In the genomic region with DNA sequence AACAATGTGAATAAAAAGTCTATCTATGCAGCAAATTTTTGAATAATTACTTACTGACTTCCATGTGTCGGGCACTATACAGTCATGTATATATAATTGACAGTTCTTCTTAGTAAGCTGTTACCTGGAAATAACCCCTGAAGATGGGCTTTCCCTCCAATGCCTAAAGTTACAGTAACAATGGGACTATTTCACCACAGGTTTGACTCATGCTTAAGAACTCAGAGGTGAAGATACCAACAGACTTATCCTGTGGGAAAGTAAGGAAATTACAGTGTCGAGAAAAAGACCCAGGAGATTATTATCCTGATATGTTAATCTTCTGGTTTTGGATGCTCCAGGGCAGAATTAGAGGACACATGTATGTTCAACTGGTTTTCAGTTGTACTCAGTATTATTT, we compare ENCODE assay signal across 21 cellular contexts.
A peak's percentile ranks its signal among the peaks of the same experiment; 100 is the strongest.
DNase-seq lines count a peak whose midpoint lies in the region; ATAC-seq, FAIRE-seq and TF ChIP-seq lines count a peak whose summit lies in the region.
"Had no signal": no experiment of that assay in that cellular context is flagged by ENCODE, and none has a peak within 500 bp of the region (broad histone marks: within the 10 kb centered on the region; RNA-seq: fewer than 3 reads in every experiment).

No MANE protein-coding gene starts in this region.

- H3K9ac ChIP-seq in astrocyte (ENCODE audit: low read length) = no peak overlapping the region
- H3K9ac ChIP-seq in keratinocyte (ENCODE audit: control insufficient read depth, extremely low read depth, insufficient read depth, low read length) = no peak overlapping the region
- H3K9ac ChIP-seq: BLaER1 treated with 17β-estradiol and CSF1 and Interleukin-3, amounts not matched to agents 10 nM and 100 nM had no signal

- H3K9me3 ChIP-seq in astrocyte (ENCODE audit: insufficient read depth, low read depth, low read length) (no peaks in the 10 kb centered on the region), keratinocyte (ENCODE audit: control insufficient read depth, low read depth, low read length) (no peaks in the 10 kb centered on the region), stomach (no peaks in the 10 kb centered on the region)
- H3K9me3 ChIP-seq: A549; BLaER1 treated with 17β-estradiol and CSF1 and Interleukin-3, amounts not matched to agents 10 nM and 100 nM had no signal

- FAIRE-seq in astrocyte (lab: Jason Lieb, UNC) (no peak), keratinocyte (lab: Jason Lieb, UNC) (peak; percentile 81)
- FAIRE-seq: A549, GM12891 had no signal

- H3K27ac Mint-ChIP-seq in astrocyte (ENCODE audit: unreplicated experiment) (no peak overlapping the region), HFFc6 (no peak overlapping the region)
- H3K27ac Mint-ChIP-seq: CD8-positive, alpha-beta T cell had no signal

- TF ChIP-seq CTCF in astrocyte (IDR thresholded peaks at IDR 0.05; ENCODE audit: insufficient read depth, low read depth, low read length) = no peak
- no peak for TF ChIP-seq CTCF in keratinocyte (optimal IDR thresholded peaks at IDR 0.05 in 1 of 3, IDR thresholded peaks at IDR 0.05 in 1 of 3, conservative IDR thresholded peaks at IDR 0.05 in 1 of 3; ENCODE audit: extremely low read depth in 1 of 3, insufficient read depth in 2 of 3, low read length in 3 of 3)
- no peak for TF ChIP-seq CTCF in stomach (IDR thresholded peaks at IDR 0.05)
- no peak for TF ChIP-seq CTCF in HFFc6 (IDR thresholded peaks at IDR 0.05)

- no peak overlapping the region for H3K4me2 ChIP-seq in astrocyte (ENCODE audit: low read length)
- H3K4me2 ChIP-seq in keratinocyte (ENCODE audit: control insufficient read depth, extremely low read depth, insufficient read depth, low read depth, low read length) = peak overlapping the region; percentile 30
- H3K4me2 ChIP-seq: A549; BLaER1 treated with 17β-estradiol and CSF1 and Interleukin-3, amounts not matched to agents 10 nM and 100 nM had no signal

- no peaks in the 10 kb centered on the region for H3K9me1 ChIP-seq in keratinocyte (ENCODE audit: control insufficient read depth, extremely low read depth, insufficient read depth, low read length)

- H3K4me1 ChIP-seq in astrocyte (ENCODE audit: insufficient read depth, low read length) (no peaks in the 10 kb centered on the region), keratinocyte (ENCODE audit: control insufficient read depth, extremely low read depth, insufficient read depth, low read length) (peaks cover 31% of the 10 kb centered on the region), stomach (no peaks in the 10 kb centered on the region)
- H3K4me1 ChIP-seq: A549; BLaER1 treated with 17β-estradiol and CSF1 and Interleukin-3, amounts not matched to agents 10 nM and 100 nM had no signal

- H3K27me3 ChIP-seq in astrocyte (ENCODE audit: insufficient read depth, low read length) = no peaks in the 10 kb centered on the region
- no peaks in the 10 kb centered on the region for H3K27me3 ChIP-seq in keratinocyte (ENCODE audit: control insufficient read depth, extremely low read depth, insufficient read depth, low read length)
- H3K27me3 ChIP-seq in stomach = peaks cover 0 to 7% (median 0%) of the 10 kb centered on the region in 3 donors
- H3K27me3 ChIP-seq: BLaER1 treated with 17β-estradiol and CSF1 and Interleukin-3, amounts not matched to agents 10 nM and 100 nM had no signal

- no peaks in the 10 kb centered on the region for H3K36me3 ChIP-seq in astrocyte (ENCODE audit: insufficient read depth, low read length)
- no peaks in the 10 kb centered on the region for H3K36me3 ChIP-seq in keratinocyte (ENCODE audit: control insufficient read depth in 2 of 2, extremely low read depth in 1 of 2, insufficient read depth in 2 of 2, low read length in 2 of 2)
- H3K36me3 ChIP-seq in stomach = no peaks in the 10 kb centered on the region
- H3K36me3 ChIP-seq: BLaER1 treated with 17β-estradiol and CSF1 and Interleukin-3, amounts not matched to agents 10 nM and 100 nM had no signal

- no peak for TF ChIP-seq POLR2A in stomach (IDR thresholded peaks at IDR 0.05)

- no peak for TF ChIP-seq EP300 in stomach (IDR thresholded peaks at IDR 0.05)

- H3K36me3 Mint-ChIP-seq in astrocyte (ENCODE audit: low read depth, unreplicated experiment) (no peaks in the 10 kb centered on the region), HFFc6 (ENCODE audit: low read depth) (no peaks in the 10 kb centered on the region)
- H3K36me3 Mint-ChIP-seq: CD8-positive, alpha-beta T cell had no signal

- H3K27me3 Mint-ChIP-seq in astrocyte (ENCODE audit: low read depth, unreplicated experiment) = peaks cover 5% of the 10 kb centered on the region
- peaks cover 2% of the 10 kb centered on the region for H3K27me3 Mint-ChIP-seq in HFFc6 (ENCODE audit: insufficient read depth)

- H3K4me3 ChIP-seq in astrocyte (ENCODE audit: insufficient read depth, low read depth, low read length) (no peak overlapping the region), keratinocyte (ENCODE audit: control insufficient read depth in 2 of 3, extremely low read depth in 1 of 3, insufficient read depth in 2 of 3, low read depth in 1 of 3, low read length in 3 of 3) (no peak overlapping the region), stomach (no peak overlapping the region)
- H3K4me3 ChIP-seq: A549; BLaER1 treated with 17β-estradiol and CSF1 and Interleukin-3, amounts not matched to agents 10 nM and 100 nM had no signal

- H3K4me1 Mint-ChIP-seq in astrocyte (ENCODE audit: low read depth, unreplicated experiment) = peaks cover 13% of the 10 kb centered on the region
- peaks cover 29% of the 10 kb centered on the region for H3K4me1 Mint-ChIP-seq in HFFc6 (ENCODE audit: low read depth)

- intact Hi-C loops in stomach (cut with DNase I; ENCODE audit: low total_unique reads) = no loop called here

- no peak overlapping the region for H3K4me3 Mint-ChIP-seq in astrocyte (ENCODE audit: unreplicated experiment)
- H3K4me3 Mint-ChIP-seq in HFFc6 = no peak overlapping the region
- H3K4me3 Mint-ChIP-seq: CD8-positive, alpha-beta T cell had no signal

- H2AFZ ChIP-seq in astrocyte (ENCODE audit: low read depth, low read length) = no peak overlapping the region
- no peak overlapping the region for H2AFZ ChIP-seq in keratinocyte (ENCODE audit: control insufficient read depth, low read length)

- H3K79me2 ChIP-seq in astrocyte (ENCODE audit: insufficient read depth, low read length) (no peaks in the 10 kb centered on the region), keratinocyte (ENCODE audit: control insufficient read depth, insufficient read depth, low read length) (no peaks in the 10 kb centered on the region)

- DNase-seq in Daoy (ENCODE audit: low read depth) (peak; percentile 14), M059J (ENCODE audit: low read depth) (peak; percentile 65), astrocyte (ENCODE audit: low read depth) (peak; percentile 52), keratinocyte (ENCODE audit: low read depth, low spot score) (peak; percentile 58), stomach (no peak), HFFc6 (no peak)
- DNase-seq: Calu3; CD8-positive, alpha-beta T cell; EL; Kasumi-1; NCI-H1105 treated with DMSO at 0.1 percent for 48 hours; NCI-H1694; NCI-H510A; NCI-H774; OCI-M1 had no signal

- dilution Hi-C loops in keratinocyte (cut with MboI; ENCODE audit: extremely low pct_ligation_motif_present, low sequenced_read_pairs) = no loop called here

- H3K9me3 Mint-ChIP-seq in astrocyte (ENCODE audit: unreplicated experiment) (peaks cover 3% of the 10 kb centered on the region), HFFc6 (no peaks in the 10 kb centered on the region)

- WGBS in stomach, 5 donors = 47 to 88% (median 68%) methylated on average over 2 of the region's 2 CpGs

- H3K27ac ChIP-seq in astrocyte (ENCODE audit: low read depth, low read length) (no peak overlapping the region), keratinocyte (ENCODE audit: control insufficient read depth, insufficient read depth, low read length) (peak overlapping the region; percentile 55), stomach (no peak overlapping the region)
- H3K27ac ChIP-seq: A549; BLaER1 treated with 17β-estradiol and CSF1 and Interleukin-3, amounts not matched to agents 10 nM and 100 nM; HL-60 had no signal

- no peaks in the 10 kb centered on the region for H4K20me1 ChIP-seq in astrocyte (ENCODE audit: insufficient read depth, low read length)
- no peaks in the 10 kb centered on the region for H4K20me1 ChIP-seq in keratinocyte (ENCODE audit: control insufficient read depth, extremely low read depth, insufficient read depth, low read length)
- H4K20me1 ChIP-seq: BLaER1 treated with 17β-estradiol and CSF1 and Interleukin-3, amounts not matched to agents 10 nM and 100 nM had no signal

- ATAC-seq in GM18861 (IDR thresholded peaks at IDR 0.05; ENCODE audit: unreplicated experiment) = no peak
- no peak for ATAC-seq in HG02885 (IDR thresholded peaks at IDR 0.05; ENCODE audit: poor library complexity, unreplicated experiment)
- ATAC-seq: A549; CD8-positive, alpha-beta T cell had no signal

Comparison
In these comparisons a context has a peak if more than half of its experiments do, and no peak if none do; other contexts are left out.
1. DNase-seq: peak in Daoy (single experiment), M059J (single experiment), astrocyte (single experiment) and keratinocyte (single experiment); none in stomach (single experiment) and HFFc6 (single experiment).